Comparison of ENCODE assay signal across 1 cellular context in the genomic region with DNA sequence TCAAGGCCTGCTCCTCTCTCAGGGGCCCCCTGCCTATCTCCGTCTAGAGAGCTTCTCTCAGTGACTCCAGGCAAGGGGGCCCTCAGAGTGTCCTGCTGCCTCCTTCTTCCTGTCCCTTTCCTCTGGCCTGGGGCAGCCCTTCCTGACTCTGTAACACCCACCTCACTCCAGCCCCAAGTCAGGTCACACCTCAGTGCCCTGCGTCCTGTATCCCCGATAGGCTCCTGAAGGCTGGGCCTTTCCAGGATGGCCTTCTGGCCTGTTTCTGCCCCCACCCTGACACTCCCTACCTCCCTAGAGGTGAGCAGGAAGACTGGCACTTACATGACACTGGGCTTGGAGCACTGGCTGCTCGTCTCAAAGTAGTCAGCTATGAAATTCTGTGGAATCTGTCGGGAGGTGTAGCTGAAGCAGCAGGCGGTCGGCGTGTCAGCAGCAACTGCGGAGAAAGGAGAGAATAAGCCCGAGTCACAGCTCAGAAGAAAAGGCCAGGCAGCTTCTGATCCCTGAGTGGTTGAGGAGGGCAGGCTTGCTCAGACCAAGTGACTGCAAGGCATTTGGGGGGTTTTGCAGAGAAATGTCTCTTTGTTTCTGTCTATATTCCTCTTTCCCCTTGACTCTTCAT.
TF ChIP-seq lines count a peak whose summit lies in the region.

No MANE protein-coding gene starts in this region.

TF ChIP-seq in HepG2, 621 proteins besides CTCF, POLR2A, EP300 and RAD21:
- TF ChIP-seq KLF9 (CRISPR knock-in tag; IDR thresholded peaks at IDR 0.05; ENCODE audit: low read depth) (no peak), TRAFD1 (CRISPR knock-in tag; IDR thresholded peaks at IDR 0.05; ENCODE audit: borderline replicate concordance) (no peak), ZNF781 (CRISPR knock-in tag; IDR thresholded peaks at IDR 0.05; ENCODE audit: borderline replicate concordance, not compliant biosample characterization) (no peak), CREM (IDR thresholded peaks at IDR 0.05) (no peak), CREM (CRISPR knock-in tag; IDR thresholded peaks at IDR 0.05) (no peak), NCOA2 (CRISPR knock-in tag; IDR thresholded peaks at IDR 0.05) (no peak), ZNF7 (CRISPR knock-in tag; IDR thresholded peaks at IDR 0.05) (no peak), ASH2L (IDR thresholded peaks at IDR 0.05; ENCODE audit: insufficient read length, low read depth, low read length) (no peak)
- TF ChIP-seq, protein P1, sequence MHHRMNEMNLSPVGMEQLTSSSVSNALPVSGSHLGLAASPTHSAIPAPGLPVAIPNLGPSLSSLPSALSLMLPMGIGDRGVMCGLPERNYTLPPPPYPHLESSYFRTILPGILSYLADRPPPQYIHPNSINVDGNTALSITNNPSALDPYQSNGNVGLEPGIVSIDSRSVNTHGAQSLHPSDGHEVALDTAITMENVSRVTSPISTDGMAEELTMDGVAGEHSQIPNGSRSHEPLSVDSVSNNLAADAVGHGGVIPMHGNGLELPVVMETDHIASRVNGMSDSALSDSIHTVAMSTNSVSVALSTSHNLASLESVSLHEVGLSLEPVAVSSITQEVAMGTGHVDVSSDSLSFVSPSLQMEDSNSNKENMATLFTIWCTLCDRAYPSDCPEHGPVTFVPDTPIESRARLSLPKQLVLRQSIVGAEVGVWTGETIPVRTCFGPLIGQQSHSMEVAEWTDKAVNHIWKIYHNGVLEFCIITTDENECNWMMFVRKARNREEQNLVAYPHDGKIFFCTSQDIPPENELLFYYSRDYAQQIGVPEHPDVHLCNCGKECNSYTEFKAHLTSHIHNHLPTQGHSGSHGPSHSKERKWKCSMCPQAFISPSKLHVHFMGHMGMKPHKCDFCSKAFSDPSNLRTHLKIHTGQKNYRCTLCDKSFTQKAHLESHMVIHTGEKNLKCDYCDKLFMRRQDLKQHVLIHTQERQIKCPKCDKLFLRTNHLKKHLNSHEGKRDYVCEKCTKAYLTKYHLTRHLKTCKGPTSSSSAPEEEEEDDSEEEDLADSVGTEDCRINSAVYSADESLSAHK (CRISPR knock-in tag; IDR thresholded peaks at IDR 0.05; ENCODE audit: borderline replicate concordance): no peak
